ENCODE assay signal across 9 cellular contexts in genomic region chr5:59296317-59297264, GRCh38.
DNase-seq lines count a peak whose midpoint lies in the region; FAIRE-seq and TF ChIP-seq lines count a peak whose summit lies in the region.
"Had no signal": no experiment of that assay in that cellular context is flagged by ENCODE, and none has a peak within 500 bp of the region (broad histone marks: within the 10 kb centered on the region; RNA-seq: fewer than 3 reads in every experiment).

No MANE protein-coding gene starts in this region.

- no peak overlapping the region for H3K27ac Mint-ChIP-seq in neural progenitor cell
- H3K27ac Mint-ChIP-seq: nephron progenitor cell had no signal

- H2AFZ ChIP-seq in osteoblast (ENCODE audit: low read length) = peak overlapping the region; percentile 89
- no peak overlapping the region for H2AFZ ChIP-seq in neural progenitor cell (replicated peaks)

- H3K36me3 ChIP-seq in osteoblast (ENCODE audit: insufficient read depth, low read length) (no peaks in the 10 kb centered on the region), neural progenitor cell (no peaks in the 10 kb centered on the region)

- no peak for TF ChIP-seq POLR2A in erythroblast (IDR thresholded peaks at IDR 0.05; ENCODE audit: low read length)

- H3K4me2 ChIP-seq in osteoblast (ENCODE audit: insufficient read depth, low read length) = peak overlapping the region; percentile 81
- no peak overlapping the region for H3K4me2 ChIP-seq in neural progenitor cell

- peaks cover 5% of the 10 kb centered on the region for H3K4me1 ChIP-seq in osteoblast (ENCODE audit: insufficient read depth, low read length)
- no peaks in the 10 kb centered on the region for H3K4me1 ChIP-seq in neural progenitor cell

- TF ChIP-seq CTCF in D721Med (IDR thresholded peaks at IDR 0.05; ENCODE audit: insufficient read depth, missing control alignments) (no peak), osteoblast (IDR thresholded peaks at IDR 0.05; ENCODE audit: extremely low read depth, low read depth, low read length) (no peak), GM10248 (IDR thresholded peaks at IDR 0.05; ENCODE audit: control extremely low read depth, extremely low read depth, low read depth, missing control alignments) (no peak), neural progenitor cell (IDR thresholded peaks at IDR 0.05) (no peak)

- H3K9me3 ChIP-seq in osteoblast (ENCODE audit: low read depth, low read length) (no peaks in the 10 kb centered on the region), neural progenitor cell (ENCODE audit: low read depth) (no peaks in the 10 kb centered on the region)

- H3F3A ChIP-seq in neural progenitor cell (ENCODE audit: low read depth) = no peaks in the 10 kb centered on the region

- DNase-seq in D721Med (ENCODE audit: insufficient read length, low spot score) (no peak), NCI-H82 treated with DMSO at 0.1 percent for 48 hours (lab: John Stamatoyannopoulos, UW; ENCODE audit: unreplicated experiment) (peak; percentile 59), erythroblast (lab: John Stamatoyannopoulos, UW) (peak; percentile 2 to 6), osteoblast (ENCODE audit: insufficient read length, low spot score, missing footprints) (no peak), GM10248 (ENCODE audit: extremely low spot score) (no peak), iPS-NIHi7 (ENCODE audit: extremely low spot score) (no peak), NCI-H2081 treated with DMSO at 0.1 percent for 48 hours (lab: John Stamatoyannopoulos, UW) (no peak), neural progenitor cell (ENCODE audit: low spot score) (no peak)
- DNase-seq: nephron progenitor cell had no signal

- CTCF ChIA-PET in GM10248 (lab: Yijun Ruan, JAX) = interaction anchor here (0.6 kb wide), 1 partner anchor 32 kb away, joined by 3 read pairs; no protein-coding TSS in a partner anchor

- POLR2A ChIA-PET in GM10248 (lab: Yijun Ruan, JAX) = no interaction called here

- H3K27me3 Mint-ChIP-seq in neural progenitor cell (ENCODE audit: insufficient read depth, low read depth) = no peaks in the 10 kb centered on the region

- H3K27ac ChIP-seq in osteoblast (ENCODE audit: low read depth, low read length) = peak overlapping the region; percentile 68
- H3K27ac ChIP-seq in neural progenitor cell = no peak overlapping the region

- H3K4me1 Mint-ChIP-seq in neural progenitor cell = no peaks in the 10 kb centered on the region

- H3K4me3 Mint-ChIP-seq in neural progenitor cell = no peak overlapping the region
- H3K4me3 Mint-ChIP-seq: nephron progenitor cell had no signal

- no peaks in the 10 kb centered on the region for H3K36me3 Mint-ChIP-seq in neural progenitor cell

- H4K20me1 ChIP-seq in osteoblast (ENCODE audit: insufficient read depth, low read length) (no peaks in the 10 kb centered on the region), neural progenitor cell (ENCODE audit: low read depth) (no peaks in the 10 kb centered on the region)

- H3K4me3 ChIP-seq in osteoblast (ENCODE audit: insufficient read depth, low read length) = peak overlapping the region; percentile 69
- H3K4me3 ChIP-seq in neural progenitor cell = no peak overlapping the region

- no peaks in the 10 kb centered on the region for H3K9me3 Mint-ChIP-seq in neural progenitor cell

- peak; percentile 95 for FAIRE-seq in D721Med (lab: Jason Lieb, UNC)

- H3K27me3 ChIP-seq in osteoblast (ENCODE audit: insufficient read depth, low read length) (no peaks in the 10 kb centered on the region), neural progenitor cell (no peaks in the 10 kb centered on the region)

- H3K9ac ChIP-seq in neural progenitor cell = no peak overlapping the region

- H3K79me2 ChIP-seq in osteoblast (ENCODE audit: insufficient read depth, low read length) = no peaks in the 10 kb centered on the region
- H3K79me2 ChIP-seq in neural progenitor cell (ENCODE audit: low read depth) = no peaks in the 10 kb centered on the region

Comparison
In these comparisons a context has a peak if more than half of its experiments do, and no peak if none do; other contexts are left out.
1. DNase-seq: peak in NCI-H82 treated with DMSO at 0.1 percent for 48 hours (single experiment) and erythroblast (2 of 2); none in D721Med (single experiment), osteoblast (single experiment), GM10248 (single experiment), iPS-NIHi7 (single experiment), NCI-H2081 treated with DMSO at 0.1 percent for 48 hours (single experiment) and neural progenitor cell (single experiment).